ENCODE assay signal across 1 cellular context in genomic region chr12:389138-390096, GRCh38.
TF ChIP-seq lines count a peak whose summit lies in the region.

Gene KDM5A, minus strand, starts transcription at chr12:389320. Its CDS starts 229 bp downstream, at chr12:389091.

TF ChIP-seq in HEK293, 187 proteins besides CTCF, POLR2A, EP300 and RAD21 (continued from another document and continues in another):
- TF ChIP-seq ZNF18 (tag by site-specific recombination; IDR thresholded peaks at IDR 0.05) (0 out of 2 replicates have a peak, but pooled peaks have one; percentile 29), REST (tag by site-specific recombination; IDR thresholded peaks at IDR 0.05) (no peak; the same call in 1 of the 2 replicates), ZNF354C (tag by site-specific recombination; IDR thresholded peaks at IDR 0.05; ENCODE audit: borderline replicate concordance, low read depth) (no peak), MEIS1 (CRISPR knock-in tag; IDR thresholded peaks at IDR 0.05; ENCODE audit: borderline replicate concordance) (no peak), ZBTB7A (tag by site-specific recombination; IDR thresholded peaks at IDR 0.05; ENCODE audit: low read depth) (peak; percentile 63; the same call in 1 of the 2 replicates), YY2 (tag by site-specific recombination; IDR thresholded peaks at IDR 0.05) (peak; percentile 51; the same call in 1 of the 2 replicates), ZBTB10 (tag by site-specific recombination; IDR thresholded peaks at IDR 0.05) (peak; percentile 91), ZNF433 (tag by site-specific recombination; IDR thresholded peaks at IDR 0.05; ENCODE audit: low read depth) (no peak), FEZF1 (tag by site-specific recombination; IDR thresholded peaks at IDR 0.05) (no peak), ZNF549 (tag by site-specific recombination; IDR thresholded peaks at IDR 0.05) (no peak), INSM2 (tag by site-specific recombination; IDR thresholded peaks at IDR 0.05) (peak; percentile 93), ZBTB49 (tag by site-specific recombination; IDR thresholded peaks at IDR 0.05; ENCODE audit: low read depth) (peak; percentile 75), ZNF155 (tag by site-specific recombination; IDR thresholded peaks at IDR 0.05) (no peak), ZNF707 (tag by site-specific recombination; IDR thresholded peaks at IDR 0.05) (no peak), ZNF639 (tag by site-specific recombination; IDR thresholded peaks at IDR 0.05) (peak; percentile 98), PRDM2 (tag by site-specific recombination; IDR thresholded peaks at IDR 0.05; ENCODE audit: borderline replicate concordance) (no peak), ZNF449 (tag by site-specific recombination; IDR thresholded peaks at IDR 0.05) (peak; percentile 59), ZBTB11 (tag by site-specific recombination; conservative IDR thresholded peaks at IDR 0.05; ENCODE audit: low read depth) (peak; percentile 98), ZSCAN5A (tag by site-specific recombination; IDR thresholded peaks at IDR 0.05) (peak; percentile 76), ZIC2 (tag by site-specific recombination; IDR thresholded peaks at IDR 0.05) (peak; percentile 88)
